ENCODE assay signal across 25 cellular contexts in the genomic region with DNA sequence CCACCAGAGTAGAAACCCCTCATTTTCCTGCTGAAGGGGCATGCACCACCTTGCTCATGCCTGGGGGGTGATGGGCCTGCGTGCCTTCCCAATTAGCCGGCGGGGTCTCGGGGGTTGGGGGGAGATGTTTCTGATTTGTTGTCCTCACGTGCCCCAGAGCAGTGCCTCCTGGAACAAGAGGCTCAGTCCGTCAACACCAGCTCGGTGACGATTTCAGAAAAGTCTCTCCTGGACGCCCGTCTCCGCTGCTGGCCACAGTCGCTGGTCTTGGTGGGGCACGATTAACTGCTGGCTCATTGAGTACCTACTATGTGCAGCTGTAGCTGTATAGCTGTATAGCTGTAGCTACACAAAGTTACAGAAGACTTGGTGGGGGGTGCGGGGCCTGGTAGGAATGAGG. TPM values are rescaled to one million over a fixed set of nuclear protein-coding genes. Genes with fewer than 3 reads are reported as not detected.
DNase-seq lines count a peak whose midpoint lies in the region; ATAC-seq and TF ChIP-seq lines count a peak whose summit lies in the region.
"Had no signal": no experiment of that assay in that cellular context is flagged by ENCODE, and none has a peak within 500 bp of the region (broad histone marks: within the 10 kb centered on the region; RNA-seq: fewer than 3 reads in every experiment).

No MANE protein-coding gene starts in this region.

- no peaks in the 10 kb centered on the region for H3K27me3 Mint-ChIP-seq in mesothelial cell of epicardium (ENCODE audit: low read depth)
- peaks cover 13% of the 10 kb centered on the region for H3K27me3 Mint-ChIP-seq in type B pancreatic cell
- peaks cover 15% of the 10 kb centered on the region for H3K27me3 Mint-ChIP-seq in HFFc6 (ENCODE audit: insufficient read depth)

- H3K4me1 Mint-ChIP-seq in mesothelial cell of epicardium (peaks cover 90% of the 10 kb centered on the region), type B pancreatic cell (ENCODE audit: unreplicated experiment) (peaks cover 73% of the 10 kb centered on the region), HFFc6 (ENCODE audit: low read depth) (no peaks in the 10 kb centered on the region; the same call in 1 of the 2 replicates)

- H3K9me3 Mint-ChIP-seq in mesothelial cell of epicardium = no peaks in the 10 kb centered on the region
- H3K9me3 Mint-ChIP-seq in type B pancreatic cell = no peaks in the 10 kb centered on the region
- H3K9me3 Mint-ChIP-seq in HFFc6 = 0 out of 2 replicates have a peak, but pooled peaks cover 15% of the 10 kb centered on the region
- H3K9me3 Mint-ChIP-seq: activated naive CD4-positive, alpha-beta T cell treated with anti-CD3 and anti-CD28 coated beads for 36 hours; activated T-cell treated with anti-CD3 and anti-CD28 coated beads, Interleukin-2, amount 50 U/mL, for 4 hours had no signal

- peak overlapping the region; percentile 84 for H3K27ac Mint-ChIP-seq in mesothelial cell of epicardium
- peak overlapping the region; percentile 32 for H3K27ac Mint-ChIP-seq in type B pancreatic cell
- no peak overlapping the region for H3K27ac Mint-ChIP-seq in HFFc6
- H3K27ac Mint-ChIP-seq: activated CD8-positive, alpha-beta T cell treated with anti-CD3 and anti-CD28 coated beads, Interleukin-2, amount 10 ng/mL, durations not matched to agents 7 days and 5 days; activated naive CD4-positive, alpha-beta T cell treated with anti-CD3 and anti-CD28 coated beads for 36 hours had no signal

- H3K27ac ChIP-seq in sigmoid colon = peak overlapping the region; percentile 35 to 93 (median 86)
- H3K27ac ChIP-seq: neutrophil, SJSA1 had no signal

- peaks cover 0 to 72% (median 33%) of the 10 kb centered on the region in 4 donors for H3K4me1 ChIP-seq in sigmoid colon

- TF ChIP-seq EP300 in sigmoid colon (IDR thresholded peaks at IDR 0.05) = no peak

- no peaks in the 10 kb centered on the region for H3K27me3 ChIP-seq in sigmoid colon
- H3K27me3 ChIP-seq: MG63, right atrium auricular region, SJSA1 had no signal

- no peaks in the 10 kb centered on the region for H3K9me3 ChIP-seq in sigmoid colon
- H3K9me3 ChIP-seq: MG63, neutrophil, right atrium auricular region, SJSA1 had no signal

- no peak for ATAC-seq in Right ventricle myocardium superior (ENCODE audit: poor library complexity)
- ATAC-seq: activated CD8-positive, alpha-beta T cell treated with anti-CD3 and anti-CD28 coated beads, Interleukin-2, amount 10 ng/mL, durations not matched to agents 7 days and 5 days; activated T-cell treated with anti-CD3 and anti-CD28 coated beads, Interleukin-2, amount 50 U/mL, for 4 hours; K562; left colon; Panc1 had no signal

- DNase-seq in Right ventricle myocardium superior (peak; percentile 35), cardiac septum (ENCODE audit: low spot score) (no peak), mesothelial cell of epicardium (ENCODE audit: low spot score in 2 of 2, unreplicated experiment in 2 of 2) (no peak), sigmoid colon (peak; percentile 50), type B pancreatic cell (ENCODE audit: extremely low spot score, unreplicated experiment) (no peak), HFFc6 (no peak), GM19238 (ENCODE audit: insufficient read length, low spot score) (no peak), medulla oblongata (ENCODE audit: extremely low spot score) (no peak)
- DNase-seq: activated CD4-positive, alpha-beta T cell treated with anti-CD3 and anti-CD28 coated beads for 1 hour; activated CD8-positive, alpha-beta T cell treated with anti-CD3 and anti-CD28 coated beads, Interleukin-2, amount 10 ng/mL, durations not matched to agents 7 days and 5 days; activated naive CD4-positive, alpha-beta T cell treated with anti-CD3 and anti-CD28 coated beads for 36 hours; activated T-cell treated with anti-CD3 and anti-CD28 coated beads, Interleukin-2, amount 50 U/mL, for 4 hours; aorta; effector memory CD4-positive, alpha-beta T cell; left colon; MG63; NCI-H1417 treated with DMSO at 0.1 percent for 48 hours; NCI-H2107; NK-92 treated with Interleukin-12 subunit alpha and Interleukin-12 subunit beta, amount 100 ng/mL, for 24 hours; T-helper 1 cell had no signal

- H3K36me3 Mint-ChIP-seq in mesothelial cell of epicardium = peaks cover 14% of the 10 kb centered on the region
- peaks cover 36% of the 10 kb centered on the region for H3K36me3 Mint-ChIP-seq in type B pancreatic cell
- no peaks in the 10 kb centered on the region for H3K36me3 Mint-ChIP-seq in HFFc6 (ENCODE audit: low read depth)

- TF ChIP-seq POLR2A in sigmoid colon (IDR thresholded peaks at IDR 0.05) = no peak

- intact Hi-C loops in Right ventricle myocardium superior (cut with DNase I) (loop anchor here (10.0 kb wide), 1 partner anchor 209 kb away; no protein-coding TSS in a partner anchor), cardiac septum (cut with DNase I) (loop anchor here (2.0 to 5.0 kb wide), 5 partner anchors 69 to 337 kb away; no protein-coding TSS in a partner anchor), sigmoid colon (cut with DNase I) (no loop called here)

- H3K4me3 Mint-ChIP-seq in mesothelial cell of epicardium = peak overlapping the region; percentile 82
- peak overlapping the region; percentile 72 for H3K4me3 Mint-ChIP-seq in type B pancreatic cell
- H3K4me3 Mint-ChIP-seq in HFFc6 = no peak overlapping the region
- H3K4me3 Mint-ChIP-seq: activated CD8-positive, alpha-beta T cell treated with anti-CD3 and anti-CD28 coated beads, Interleukin-2, amount 10 ng/mL, durations not matched to agents 7 days and 5 days; activated naive CD4-positive, alpha-beta T cell treated with anti-CD3 and anti-CD28 coated beads for 36 hours; activated T-cell treated with anti-CD3 and anti-CD28 coated beads, Interleukin-2, amount 50 U/mL, for 4 hours had no signal

- no peaks in the 10 kb centered on the region for H3K36me3 ChIP-seq in sigmoid colon
- H3K36me3 ChIP-seq: MG63, neutrophil, SJSA1 had no signal

- H3K4me3 ChIP-seq in sigmoid colon = peak overlapping the region in 1 of 4 donors; percentile 4
- H3K4me3 ChIP-seq: K562, MG63, SJSA1 had no signal

- TF ChIP-seq CTCF in mesothelial cell of epicardium (IDR thresholded peaks at IDR 0.05; ENCODE audit: unreplicated experiment) = no peak
- TF ChIP-seq CTCF in sigmoid colon (IDR thresholded peaks at IDR 0.05) = no peak
- TF ChIP-seq CTCF in type B pancreatic cell (conservative IDR thresholded peaks at IDR 0.05) = no peak
- no peak for TF ChIP-seq CTCF in HFFc6 (IDR thresholded peaks at IDR 0.05)

- 88% methylated on average over 14 of the region's 14 CpGs for WGBS in sigmoid colon, 2 donors

RNA-seq across cellular contexts. Expression of a gene that starts 4.4 kb away (rescaled TPM):
- total RNA-seq in Right ventricle myocardium superior = 27.9 TPM
- total RNA-seq in cardiac septum = 36.6 TPM
- total RNA-seq in mesothelial cell of epicardium = 70.6 to 78.7 TPM (median 77.6 TPM) in 3 replicates
- total RNA-seq in sigmoid colon = 10 to 100 TPM; 17.0 to 39.1 (median 21.6) TPM
- 10 to 100 TPM in 1 of 3 donors, 1 to 10 TPM in 2; 1.6 to 11.4 (median 9.8) TPM for polyA plus RNA-seq in sigmoid colon
- total RNA-seq in type B pancreatic cell (ENCODE audit: low replicate concordance) = 43.6 and 44.6 TPM in 2 replicates
- under 1 TPM in 1 of 6 experiments, not detected in 5; 0.12 TPM for total RNA-seq in HFFc6 (2021; fragmentation: NEBNext Ultra II Directional; extraction: Animal tissue kit (Norgen Biotek cat#: 25700))
- polyA plus RNA-seq: K562 had no signal

Comparison
In these comparisons a context has a peak if more than half of its experiments do, and no peak if none do; other contexts are left out.
1. DNase-seq: peak in Right ventricle myocardium superior (single experiment) and sigmoid colon (single experiment); none in cardiac septum (single experiment), mesothelial cell of epicardium (0 of 2), type B pancreatic cell (single experiment), HFFc6 (single experiment), GM19238 (single experiment) and medulla oblongata (single experiment).
2. RNA of a gene that starts 4.4 kb away (total RNA-seq): 70.6 to 78.7 TPM in mesothelial cell of epicardium, 43.6 to 44.6 TPM in type B pancreatic cell, 36.6 TPM in cardiac septum (single experiment), 27.9 TPM in Right ventricle myocardium superior (single experiment) and 17.0 to 39.1 TPM in sigmoid colon; 0.12 TPM in HFFc6; every median in the first group is over 10 times any median in the second.